8 cellular contexts compared by ENCODE assay signal in genomic region chr1:100868364-100868995, GRCh38. TPM values are rescaled to one million over a fixed set of nuclear protein-coding genes. Genes with fewer than 3 reads are reported as not detected.
DNase-seq lines count a peak whose midpoint lies in the region; ATAC-seq and TF ChIP-seq lines count a peak whose summit lies in the region.

No MANE protein-coding gene starts in this region.

- TF ChIP-seq CTCF in CD4-positive, alpha-beta T cell (IDR thresholded peaks at IDR 0.05): peak; percentile 75
- TF ChIP-seq CTCF in HEK293 (tag by site-specific recombination; IDR thresholded peaks at IDR 0.05) (no peak; the same call in 1 of the 2 replicates), foreskin fibroblast (IDR thresholded peaks at IDR 0.05; ENCODE audit: low read depth, low read length) (peak; percentile 37)

- H3K36me3 Mint-ChIP-seq in CD4-positive, alpha-beta T cell (ENCODE audit: low read depth): no peaks in the 10 kb centered on the region

- intact Hi-C loops in CD4-positive, alpha-beta T cell (cut with DNase I, micrococcal nuclease): loop anchor here (1.0 to 5.0 kb wide), 3 partner anchors 405 to 1686 kb away; no protein-coding TSS in a partner anchor

- in situ Hi-C loops in SK-MEL-5 (cut with HindIII; ENCODE audit: low pct_unique_long_range_greater_than_20kb, low sequenced_read_pairs): loop anchor here (25.0 kb wide), 1 partner anchor 406 kb away; no protein-coding TSS in a partner anchor

- peak; percentile 54 for ATAC-seq in CD4-positive, alpha-beta T cell (ENCODE audit: poor library complexity)
- ATAC-seq in HG02840 (IDR thresholded peaks at IDR 0.05; ENCODE audit: low FRiP score, unreplicated experiment) (no peak), GM21526 (IDR thresholded peaks at IDR 0.05; ENCODE audit: low FRiP score, unreplicated experiment) (no peak), GM18519 (IDR thresholded peaks at IDR 0.05; ENCODE audit: low FRiP score, unreplicated experiment) (no peak)

- no peak overlapping the region for H3K4me3 Mint-ChIP-seq in CD4-positive, alpha-beta T cell

- H3K4me3 ChIP-seq in HEK293 (ENCODE audit: low read depth, low read length) (no peak overlapping the region), foreskin fibroblast (ENCODE audit: low read depth in 1 of 2, low read length in 2 of 2) (no peak overlapping the region), skeletal muscle satellite cell (ENCODE audit: low read length) (peak overlapping the region; percentile 21)

- POLR2A ChIA-PET in CD4-positive, alpha-beta T cell (lab: Charles Lee): interaction anchor here (1.0 kb wide), 1 partner anchor 370 kb away, joined by 3 read pairs; no protein-coding TSS in a partner anchor
- POLR2A ChIA-PET in HEK293 (lab: Yijun Ruan, JAX): no interaction called here

- peak overlapping the region; percentile 68 for H3K4me2 ChIP-seq in skeletal muscle satellite cell (ENCODE audit: low read length)

- DNase-seq in CD4-positive, alpha-beta T cell: no peak
- DNase-seq in SK-MEL-5 (ENCODE audit: low read depth, low spot score) (peak; percentile 46), foreskin fibroblast (peak; percentile 37 to 72)

- no peaks in the 10 kb centered on the region for H3K27me3 ChIP-seq in CD4-positive, alpha-beta T cell (ENCODE audit: control insufficient read depth, insufficient read depth, low read length)
- H3K27me3 ChIP-seq in skeletal muscle satellite cell (ENCODE audit: control insufficient read depth, insufficient read depth, low read length): no peaks in the 10 kb centered on the region

- H3K9me3 ChIP-seq in CD4-positive, alpha-beta T cell (ENCODE audit: control insufficient read depth, low read length): no peaks in the 10 kb centered on the region
- H3K9me3 ChIP-seq in HEK293 (ENCODE audit: control insufficient read depth, insufficient read depth, low read depth, low read length): no peaks in the 10 kb centered on the region
- H3K9me3 ChIP-seq in skeletal muscle satellite cell (replicated peaks; ENCODE audit: low read length): no peaks in the 10 kb centered on the region

- no peak overlapping the region for H3K27ac Mint-ChIP-seq in CD4-positive, alpha-beta T cell

- H3K9me3 Mint-ChIP-seq in CD4-positive, alpha-beta T cell: no peaks in the 10 kb centered on the region

- peak overlapping the region; percentile 36 for H3K9ac ChIP-seq in skeletal muscle satellite cell (ENCODE audit: low read depth, low read length)

- no peaks in the 10 kb centered on the region for H3K27me3 Mint-ChIP-seq in CD4-positive, alpha-beta T cell

- H3K4me1 Mint-ChIP-seq in CD4-positive, alpha-beta T cell (ENCODE audit: low read depth): no peaks in the 10 kb centered on the region

- H3K36me3 ChIP-seq in HEK293 (ENCODE audit: control insufficient read depth in 2 of 2, insufficient read depth in 1 of 2, low read length in 2 of 2) (no peaks in the 10 kb centered on the region), skeletal muscle satellite cell (ENCODE audit: insufficient read depth, low read length) (no peaks in the 10 kb centered on the region)

- H3K4me1 ChIP-seq in HEK293 (ENCODE audit: control insufficient read depth, insufficient read depth, low read length) (no peaks in the 10 kb centered on the region), skeletal muscle satellite cell (ENCODE audit: control insufficient read depth, insufficient read depth, low read length) (peaks cover 16% of the 10 kb centered on the region)

- CTCF ChIA-PET in CD4-positive, alpha-beta T cell (lab: Charles Lee): interaction anchor here (0.6 to 3.4 kb wide), 7 partner anchors 12 to 1062 kb away, joined by 3 to 8 read pairs (median 3); partner anchors contain the start of gene SLC30A7
- CTCF ChIA-PET in HEK293 (lab: Yijun Ruan, JAX): interaction anchor here (0.6 to 6.4 kb wide), 39 partner anchors 8 to 1368 kb away, joined by 3 to 162 read pairs (median 4); partner anchors contain the start of genes EXTL2 and GPR88

- H3K27ac ChIP-seq in CD4-positive, alpha-beta T cell (ENCODE audit: low read depth, low read length): no peak overlapping the region
- H3K27ac ChIP-seq in HEK293 (ENCODE audit: extremely low read depth, low read depth, low read length): no peak overlapping the region

TF ChIP-seq in HEK293, 187 proteins besides CTCF, POLR2A, EP300 and RAD21:
- TF ChIP-seq ZNF654 (tag by site-specific recombination; IDR thresholded peaks at IDR 0.05; ENCODE audit: low read depth) (peak; percentile 82), ZNF514 (tag by site-specific recombination; IDR thresholded peaks at IDR 0.05) (no peak), GFI1B (tag by site-specific recombination; IDR thresholded peaks at IDR 0.05) (no peak), ZNF274 (IDR thresholded peaks at IDR 0.05; ENCODE audit: low read length) (no peak), ZNF274 (tag by site-specific recombination; IDR thresholded peaks at IDR 0.05; ENCODE audit: borderline replicate concordance) (no peak), ZFHX2 (tag by site-specific recombination; conservative IDR thresholded peaks at IDR 0.05) (no peak), ZNF660 (tag by site-specific recombination; IDR thresholded peaks at IDR 0.05) (peak; percentile 45; the same call in 1 of the 2 replicates), ZBTB1 (tag by site-specific recombination; IDR thresholded peaks at IDR 0.05) (no peak), ZNF521 (tag by site-specific recombination; IDR thresholded peaks at IDR 0.05) (no peak), ZNF394 (tag by site-specific recombination; IDR thresholded peaks at IDR 0.05; ENCODE audit: borderline replicate concordance) (no peak), ZNF629 (tag by site-specific recombination; IDR thresholded peaks at IDR 0.05) (0 out of 2 replicates have a peak, but pooled peaks have one; percentile 18), ATF2 (tag by site-specific recombination; IDR thresholded peaks at IDR 0.05; ENCODE audit: low read depth) (peak; percentile 88), ZNF747 (tag by site-specific recombination; IDR thresholded peaks at IDR 0.05) (no peak), ZNF558 (tag by site-specific recombination; IDR thresholded peaks at IDR 0.05) (no peak), ZNF335 (tag by site-specific recombination; conservative IDR thresholded peaks at IDR 0.05) (peak; percentile 84), ZNF664 (tag by site-specific recombination; IDR thresholded peaks at IDR 0.05) (0 out of 2 replicates have a peak, but pooled peaks have one; percentile 13), ZSCAN4 (tag by site-specific recombination; IDR thresholded peaks at IDR 0.05) (no peak)
TF ChIP-seq in HEK293: peak in this region for 6.

RNA-seq across cellular contexts. Expression of gene EXTL2, which starts 26.2 kb away (rescaled TPM):
- total RNA-seq in CD4-positive, alpha-beta T cell: 1 to 10 TPM; 1.5 to 1.8 TPM
- 14.4 and 17.2 TPM in 2 replicates for total RNA-seq in SK-MEL-5 (2014; rRNA removed; shearing (Covaris generic))
- 13.6 and 16.3 TPM in 2 replicates for polyA plus RNA-seq in SK-MEL-5 (2015; cell fraction: cytosol; rRNA removed)
- 60.4 and 72.0 TPM in 2 replicates for polyA plus RNA-seq in SK-MEL-5 (2015; cell fraction: nucleus; rRNA removed)
- 24.2 and 27.4 TPM in 2 replicates for total RNA-seq in skeletal muscle satellite cell (2012; rRNA removed)

RNA-seq across cellular contexts. Expression of gene SLC30A7, which starts 27.4 kb away (rescaled TPM):
- 10 to 100 TPM; 21.6 to 21.7 TPM for total RNA-seq in CD4-positive, alpha-beta T cell
- total RNA-seq in SK-MEL-5 (2014; rRNA removed; shearing (Covaris generic)): 33.4 and 36.8 TPM in 2 replicates
- polyA plus RNA-seq in SK-MEL-5 (2015; cell fraction: cytosol; rRNA removed): 12.6 and 19.8 TPM in 2 replicates
- 17.6 and 18.4 TPM in 2 replicates for polyA plus RNA-seq in SK-MEL-5 (2015; cell fraction: nucleus; rRNA removed)
- 40.6 and 43.6 TPM in 2 replicates for total RNA-seq in skeletal muscle satellite cell (2012; rRNA removed)

Comparison
In these comparisons a context has a peak if more than half of its experiments do, and no peak if none do; other contexts are left out.
1. DNase-seq: peak in SK-MEL-5 (single experiment) and foreskin fibroblast (2 of 2); none in CD4-positive, alpha-beta T cell (0 of 10).